Comparison of ENCODE assay signal across 22 cellular contexts in genomic region chr1:161335796-161336195, GRCh38. TPM values are rescaled to one million over a fixed set of nuclear protein-coding genes. Genes with fewer than 3 reads are reported as not detected.
DNase-seq lines count a peak whose midpoint lies in the region; FAIRE-seq and TF ChIP-seq lines count a peak whose summit lies in the region.
"Had no signal": no experiment of that assay in that cellular context is flagged by ENCODE, and none has a peak within 500 bp of the region (broad histone marks: within the 10 kb centered on the region; RNA-seq: fewer than 3 reads in every experiment).

No MANE protein-coding gene starts in this region.

- FAIRE-seq in astrocyte (lab: Jason Lieb, UNC) = no peak

- H3K4me2 ChIP-seq in astrocyte (ENCODE audit: low read length) (no peak overlapping the region), smooth muscle cell (peak overlapping the region; percentile 55)
- H3K4me2 ChIP-seq: BLaER1 treated with 17β-estradiol and CSF1 and Interleukin-3, amounts not matched to agents 10 nM and 100 nM had no signal

- H3K9me3 Mint-ChIP-seq in astrocyte (ENCODE audit: unreplicated experiment) = no peaks in the 10 kb centered on the region
- no peaks in the 10 kb centered on the region for H3K9me3 Mint-ChIP-seq in activated CD4-positive, alpha-beta memory T cell treated with anti-CD3 and anti-CD28 coated beads for 36 hours
- H3K9me3 Mint-ChIP-seq: CD8-positive, alpha-beta T cell had no signal

- H3K27me3 ChIP-seq in astrocyte (ENCODE audit: insufficient read depth, low read length) (no peaks in the 10 kb centered on the region), smooth muscle cell (ENCODE audit: low read depth) (no peaks in the 10 kb centered on the region)
- H3K27me3 ChIP-seq: BLaER1 treated with 17β-estradiol and CSF1 and Interleukin-3, amounts not matched to agents 10 nM and 100 nM; SJSA1 had no signal

- H3K4me1 ChIP-seq in astrocyte (ENCODE audit: insufficient read depth, low read length) (no peaks in the 10 kb centered on the region), smooth muscle cell (ENCODE audit: low read depth) (no peaks in the 10 kb centered on the region)
- H3K4me1 ChIP-seq: BLaER1 treated with 17β-estradiol and CSF1 and Interleukin-3, amounts not matched to agents 10 nM and 100 nM; HAP-1; SJSA1 had no signal

- H3K9ac ChIP-seq in astrocyte (ENCODE audit: low read length) = no peak overlapping the region
- no peak overlapping the region for H3K9ac ChIP-seq in smooth muscle cell (ENCODE audit: low read depth)
- H3K9ac ChIP-seq: BLaER1 treated with 17β-estradiol and CSF1 and Interleukin-3, amounts not matched to agents 10 nM and 100 nM had no signal

- H3K27ac Mint-ChIP-seq in astrocyte (ENCODE audit: unreplicated experiment) = no peak overlapping the region
- no peak overlapping the region for H3K27ac Mint-ChIP-seq in activated CD4-positive, alpha-beta memory T cell treated with anti-CD3 and anti-CD28 coated beads for 36 hours
- H3K27ac Mint-ChIP-seq: CD8-positive, alpha-beta T cell had no signal

- DNase-seq in EL (peak; percentile 9), astrocyte (ENCODE audit: low read depth) (peak; percentile 54), fibroblast of the aortic adventitia (ENCODE audit: low read depth) (peak; percentile 25), smooth muscle cell (lab: John Stamatoyannopoulos, UW; ENCODE audit: unreplicated experiment) (no peak), RKO (ENCODE audit: low spot score) (no peak), NCI-H82 (lab: John Stamatoyannopoulos, UW) (no peak)
- no peak for DNase-seq in activated CD4-positive, alpha-beta memory T cell treated with anti-CD3 and anti-CD28 coated beads for 36 hours
- DNase-seq: Calu3; CD8-positive, alpha-beta T cell; MM.1S; NCI-H1092 treated with DMSO at 0.1 percent for 48 hours; NCI-H146; NCI-H2029 treated with DMSO at 0.1 percent for 48 hours; NCI-H2171; NCI-H446; NCI-H526 treated with DMSO at 0.1 percent for 48 hours had no signal

- TF ChIP-seq CTCF in astrocyte (IDR thresholded peaks at IDR 0.05; ENCODE audit: insufficient read depth, low read depth, low read length) (no peak), fibroblast of the aortic adventitia (IDR thresholded peaks at IDR 0.05; ENCODE audit: insufficient read depth, low read length) (no peak), smooth muscle cell (IDR thresholded peaks at IDR 0.05; ENCODE audit: borderline replicate concordance, insufficient read depth, poor library complexity, severe bottlenecking) (no peak)

- H2AFZ ChIP-seq in astrocyte (ENCODE audit: low read depth, low read length) = no peak overlapping the region
- no peak overlapping the region for H2AFZ ChIP-seq in smooth muscle cell (ENCODE audit: low read depth)

- CTCF ChIA-PET in activated CD4-positive, alpha-beta memory T cell treated with anti-CD3 and anti-CD28 coated beads for 36 hours (lab: Charles Lee) = no interaction called here

- 55% methylated on average over 3 of the region's 3 CpGs for WGBS in smooth muscle cell (ENCODE audit: low lambda C conversion rate)

- intact Hi-C loops in activated CD4-positive, alpha-beta memory T cell treated with anti-CD3 and anti-CD28 coated beads for 36 hours (cut with micrococcal nuclease) = no loop called here

- no peaks in the 10 kb centered on the region for H3K27me3 Mint-ChIP-seq in astrocyte (ENCODE audit: low read depth, unreplicated experiment)
- H3K27me3 Mint-ChIP-seq in activated CD4-positive, alpha-beta memory T cell treated with anti-CD3 and anti-CD28 coated beads for 36 hours = no peaks in the 10 kb centered on the region

- H3K27ac ChIP-seq in astrocyte (ENCODE audit: low read depth, low read length) (no peak overlapping the region), smooth muscle cell (ENCODE audit: low read depth) (peak overlapping the region; percentile 68)
- H3K27ac ChIP-seq: BLaER1 treated with 17β-estradiol and CSF1 and Interleukin-3, amounts not matched to agents 10 nM and 100 nM; HL-60; SJSA1 had no signal

- H3K9me3 ChIP-seq in astrocyte (ENCODE audit: insufficient read depth, low read depth, low read length) (no peaks in the 10 kb centered on the region), smooth muscle cell (replicated peaks; ENCODE audit: low read depth) (no peaks in the 10 kb centered on the region)
- H3K9me3 ChIP-seq: BLaER1 treated with 17β-estradiol and CSF1 and Interleukin-3, amounts not matched to agents 10 nM and 100 nM; HAP-1; SJSA1 had no signal

- H3F3A ChIP-seq in smooth muscle cell (ENCODE audit: low read depth) = no peaks in the 10 kb centered on the region

- peaks cover 9% of the 10 kb centered on the region for H3K36me3 Mint-ChIP-seq in astrocyte (ENCODE audit: low read depth, unreplicated experiment)
- peaks cover 34% of the 10 kb centered on the region for H3K36me3 Mint-ChIP-seq in activated CD4-positive, alpha-beta memory T cell treated with anti-CD3 and anti-CD28 coated beads for 36 hours

- no peak overlapping the region for H3K4me3 ChIP-seq in astrocyte (ENCODE audit: insufficient read depth, low read depth, low read length)
- no peak overlapping the region for H3K4me3 ChIP-seq in fibroblast of the aortic adventitia (ENCODE audit: low read depth, low read length)
- no peak overlapping the region for H3K4me3 ChIP-seq in smooth muscle cell
- H3K4me3 ChIP-seq: BLaER1 treated with 17β-estradiol and CSF1 and Interleukin-3, amounts not matched to agents 10 nM and 100 nM; HAP-1; SJSA1 had no signal

- peaks cover 6% of the 10 kb centered on the region for H3K4me1 Mint-ChIP-seq in astrocyte (ENCODE audit: low read depth, unreplicated experiment)
- H3K4me1 Mint-ChIP-seq in activated CD4-positive, alpha-beta memory T cell treated with anti-CD3 and anti-CD28 coated beads for 36 hours (ENCODE audit: low read depth) = no peaks in the 10 kb centered on the region

- H3K36me3 ChIP-seq in astrocyte (ENCODE audit: insufficient read depth, low read length) (peaks cover 16% of the 10 kb centered on the region), smooth muscle cell (ENCODE audit: low read depth) (peaks cover 9% of the 10 kb centered on the region)

- no peak overlapping the region for H3K4me3 Mint-ChIP-seq in astrocyte (ENCODE audit: unreplicated experiment)
- no peak overlapping the region for H3K4me3 Mint-ChIP-seq in activated CD4-positive, alpha-beta memory T cell treated with anti-CD3 and anti-CD28 coated beads for 36 hours
- H3K4me3 Mint-ChIP-seq: CD8-positive, alpha-beta T cell had no signal

- H4K20me1 ChIP-seq in astrocyte (ENCODE audit: insufficient read depth, low read length) (no peaks in the 10 kb centered on the region), smooth muscle cell (ENCODE audit: low read depth) (no peaks in the 10 kb centered on the region)
- H4K20me1 ChIP-seq: BLaER1 treated with 17β-estradiol and CSF1 and Interleukin-3, amounts not matched to agents 10 nM and 100 nM had no signal

- POLR2A ChIA-PET in activated CD4-positive, alpha-beta memory T cell treated with anti-CD3 and anti-CD28 coated beads for 36 hours (lab: Charles Lee) = no interaction called here

- H3K79me2 ChIP-seq in astrocyte (ENCODE audit: insufficient read depth, low read length) (no peaks in the 10 kb centered on the region), smooth muscle cell (ENCODE audit: low read depth) (no peaks in the 10 kb centered on the region)

RNA-seq across cellular contexts. Expression of gene SDHC, which starts 21.6 kb away (rescaled TPM):
- 176 and 181 TPM in 2 replicates for total RNA-seq in astrocyte
- total RNA-seq in fibroblast of the aortic adventitia (ENCODE audit: low replicate concordance) = 52.1 and 56.5 TPM in 2 replicates
- total RNA-seq in smooth muscle cell = 153 and 179 TPM in 2 replicates
- 333 and 342 TPM in 2 replicates for polyA plus RNA-seq in smooth muscle cell
- total RNA-seq in activated CD4-positive, alpha-beta memory T cell treated with anti-CD3 and anti-CD28 coated beads for 36 hours = 100 to 1,000 TPM; 212 to 215 TPM

RNA-seq across cellular contexts. Expression of gene MPZ, which starts 26.0 kb away (rescaled TPM):
- total RNA-seq in astrocyte (2.3 TPM in 2 replicates), fibroblast of the aortic adventitia (ENCODE audit: low replicate concordance) (0.09 and 1.2 TPM in 2 replicates), smooth muscle cell (not detected in 2 replicates)
- polyA plus RNA-seq in smooth muscle cell = 0.22 TPM in 1 of 2 replicates, not detected in the other
- 1 to 10 TPM; 3.7 to 5.8 TPM for total RNA-seq in activated CD4-positive, alpha-beta memory T cell treated with anti-CD3 and anti-CD28 coated beads for 36 hours
- total RNA-seq: SJSA1 had no signal

RNA-seq across cellular contexts. Expression of gene CFAP126, which starts 31.9 kb away (rescaled TPM):
- not detected in 2 replicates for total RNA-seq in astrocyte
- not detected in 2 replicates for total RNA-seq in fibroblast of the aortic adventitia (ENCODE audit: low replicate concordance)
- not detected in 2 replicates for total RNA-seq in smooth muscle cell
- not detected in 2 replicates for polyA plus RNA-seq in smooth muscle cell
- total RNA-seq in activated CD4-positive, alpha-beta memory T cell treated with anti-CD3 and anti-CD28 coated beads for 36 hours = under 1 TPM in 1 of 2 experiments, not detected in 1; 0.29 TPM
- total RNA-seq: Calu3; CD8-positive, alpha-beta T cell; HT1080; LHCN-M2; SJSA1 had no signal

Comparison
In these comparisons a context has a peak if more than half of its experiments do, and no peak if none do; other contexts are left out.
1. DNase-seq: peak in EL (single experiment), astrocyte (single experiment) and fibroblast of the aortic adventitia (single experiment); none in smooth muscle cell (single experiment), activated CD4-positive, alpha-beta memory T cell treated with anti-CD3 and anti-CD28 coated beads for 36 hours (single experiment), RKO (single experiment) and NCI-H82 (single experiment).